Comparison of ENCODE assay signal across 8 cellular contexts in genomic region chr1:109213824-109214693, GRCh38. TPM values are rescaled to one million over a fixed set of nuclear protein-coding genes. Genes with fewer than 3 reads are reported as not detected.
DNase-seq lines count a peak whose midpoint lies in the region; ATAC-seq, FAIRE-seq and TF ChIP-seq lines count a peak whose summit lies in the region.

TSS of gene SARS1 (plus strand) at chr1:109213918. CDS start at chr1:109213993, 75 bp downstream.

- H3K4me3 Mint-ChIP-seq in central memory CD8-positive, alpha-beta T cell, result peak within 1 kb of the TSS; percentile 98

- H3K9ac ChIP-seq in keratinocyte (ENCODE audit: control insufficient read depth, extremely low read depth, insufficient read depth, low read length), result peak within 1 kb of the TSS; percentile 96

- H3K4me1 ChIP-seq in keratinocyte (ENCODE audit: control insufficient read depth, extremely low read depth, insufficient read depth, low read length), result peaks cover 38% of the 10 kb centered on the region

- FAIRE-seq in keratinocyte (lab: Jason Lieb, UNC), result no peak

- no peaks in the 10 kb centered on the region for H4K20me1 ChIP-seq in keratinocyte (ENCODE audit: control insufficient read depth, extremely low read depth, insufficient read depth, low read length)

- H3K27ac Mint-ChIP-seq in central memory CD8-positive, alpha-beta T cell (ENCODE audit: low read depth), result peak within 1 kb of the TSS; percentile 88

- H3K79me2 ChIP-seq in keratinocyte (ENCODE audit: control insufficient read depth, insufficient read depth, low read length), result peaks cover 50% of the 10 kb centered on the region

- H3K36me3 Mint-ChIP-seq in central memory CD8-positive, alpha-beta T cell (ENCODE audit: insufficient read depth), result peaks cover 23% of the 10 kb centered on the region

- dilution Hi-C loops in keratinocyte (cut with MboI; ENCODE audit: extremely low pct_ligation_motif_present, low sequenced_read_pairs), result no loop called here

- H3K4me1 Mint-ChIP-seq in central memory CD8-positive, alpha-beta T cell, result peaks cover 35% of the 10 kb centered on the region

- H3K9me3 Mint-ChIP-seq in central memory CD8-positive, alpha-beta T cell, result no peaks in the 10 kb centered on the region

- no peaks in the 10 kb centered on the region for H3K9me3 ChIP-seq in keratinocyte (ENCODE audit: control insufficient read depth, low read depth, low read length)

- H3K36me3 ChIP-seq in keratinocyte (ENCODE audit: control insufficient read depth in 2 of 2, extremely low read depth in 1 of 2, insufficient read depth in 2 of 2, low read length in 2 of 2), result peaks cover 2 to 13% of the 10 kb centered on the region in 2 experiments

- peak within 1 kb of the TSS; percentile 94 for H3K27ac ChIP-seq in keratinocyte (ENCODE audit: control insufficient read depth, insufficient read depth, low read length)

- H3K27me3 Mint-ChIP-seq in central memory CD8-positive, alpha-beta T cell, result no peaks in the 10 kb centered on the region

- no peaks in the 10 kb centered on the region for H3K9me1 ChIP-seq in keratinocyte (ENCODE audit: control insufficient read depth, extremely low read depth, insufficient read depth, low read length)

- TF ChIP-seq CTCF in keratinocyte (optimal IDR thresholded peaks at IDR 0.05 in 1 of 3, IDR thresholded peaks at IDR 0.05 in 1 of 3, conservative IDR thresholded peaks at IDR 0.05 in 1 of 3; ENCODE audit: extremely low read depth in 1 of 3, insufficient read depth in 2 of 3, low read length in 3 of 3), result no peak

- peak; percentile 78 for ATAC-seq in GM18907 (IDR thresholded peaks at IDR 0.05; ENCODE audit: unreplicated experiment)
- peak; percentile 74 for ATAC-seq in HG03135 (IDR thresholded peaks at IDR 0.05; ENCODE audit: unreplicated experiment)
- ATAC-seq in activated CD4-positive, CD25-positive, alpha-beta regulatory T cell treated with anti-CD3 and anti-CD28 coated beads, Interleukin-2, amount 50 U/mL, for 24 hours, result peak; percentile 88 to 90
- ATAC-seq in central memory CD8-positive, alpha-beta T cell (replicated peaks; ENCODE audit: extremely low read depth, poor library complexity, severe bottlenecking), result peak; percentile 93

- peak within 1 kb of the TSS; percentile 92 for H2AFZ ChIP-seq in keratinocyte (ENCODE audit: control insufficient read depth, low read length)

- peak within 1 kb of the TSS; percentile 78 for H3K4me2 ChIP-seq in keratinocyte (ENCODE audit: control insufficient read depth, extremely low read depth, insufficient read depth, low read depth, low read length)

- no peaks in the 10 kb centered on the region for H3K27me3 ChIP-seq in keratinocyte (ENCODE audit: control insufficient read depth, extremely low read depth, insufficient read depth, low read length)

- DNase-seq in AG08396 (ENCODE audit: low spot score) (peak; percentile 96), NCI-H226 (peak; percentile 73), keratinocyte (ENCODE audit: low read depth, low spot score) (peak; percentile 44)
- peak; percentile 66 to 68 for DNase-seq in central memory CD8-positive, alpha-beta T cell (ENCODE audit: low spot score in 2 of 2)
- DNase-seq in stimulated activated CD4-positive, alpha-beta T cell treated with anti-CD3 and anti-CD28 coated beads, Interleukin-15, amount 100 ng/mL, for 1 hour (ENCODE audit: low read depth in 1 of 2, low spot score in 1 of 2), result peak; percentile 83 to 85

- H3K4me3 ChIP-seq in keratinocyte (ENCODE audit: control insufficient read depth in 2 of 3, extremely low read depth in 1 of 3, insufficient read depth in 2 of 3, low read depth in 1 of 3, low read length in 3 of 3), result peak within 1 kb of the TSS; percentile 80 to 90 (median 89)

RNA-seq across cellular contexts. Expression of gene SARS1, which starts in this region (rescaled TPM):
- 198 to 233 TPM (median 203 TPM) in 3 replicates for polyA plus RNA-seq in keratinocyte
- polyA plus RNA-seq in keratinocyte (2011; ENCODE audit: low read depth), result 559 TPM
- 196 and 203 TPM in 2 replicates for polyA plus RNA-seq in keratinocyte (2011; cell fraction: cytosol; rRNA removed)
- 259 and 264 TPM in 2 replicates for polyA plus RNA-seq in keratinocyte (2011; cell fraction: nucleus; rRNA removed)
- polyA plus RNA-seq in keratinocyte (2012; ENCODE audit: low replicate concordance), result 217 and 364 TPM in 2 replicates
- polyA minus RNA-seq in keratinocyte, result 128 to 153 TPM (median 149 TPM) in 3 replicates
- polyA minus RNA-seq in keratinocyte (2011; cell fraction: cytosol; rRNA and poly(A)+ RNA removed), result 81.1 TPM
- polyA minus RNA-seq in keratinocyte (2011; cell fraction: nucleus; rRNA and poly(A)+ RNA removed), result 63.2 and 101 TPM in 2 replicates

Comparison
In these comparisons a context has a peak if more than half of its experiments do, and no peak if none do; other contexts are left out.
1. Peak in every context shown above with its lines: DNase-seq, ATAC-seq, H3K4me3 ChIP-seq and H3K27ac ChIP-seq.
2. DNase-seq: peak in every context shown above with its lines; median percentile 96 in AG08396; 84 in stimulated activated CD4-positive, alpha-beta T cell treated with anti-CD3 and anti-CD28 coated beads, Interleukin-15, amount 100 ng/mL, for 1 hour; 73 in NCI-H226; 67 in central memory CD8-positive, alpha-beta T cell; 44 in keratinocyte.